Comparison of ENCODE assay signal across 4 cellular contexts in genomic region chr7:101349300-101349699, GRCh38. TPM values are rescaled to one million over a fixed set of nuclear protein-coding genes. Genes with fewer than 3 reads are reported as not detected.
"Had no signal": no experiment of that assay in that cellular context is flagged by ENCODE, and none has a peak within 500 bp of the region (broad histone marks: within the 10 kb centered on the region; RNA-seq: fewer than 3 reads in every experiment).

No MANE protein-coding gene starts in this region.

RNA-seq across cellular contexts. Expression of gene COL26A1, which starts 13.4 kb away (rescaled TPM):
- total RNA-seq: GM23248, H4, HFFc6 had no signal
- polyA plus RNA-seq: GM23248, IgD-negative memory B cell had no signal
